1 cellular context compared by ENCODE assay signal in genomic region chr2:218710687-218711549, GRCh38.
TF ChIP-seq lines count a peak whose summit lies in the region.

A gene with protein sequence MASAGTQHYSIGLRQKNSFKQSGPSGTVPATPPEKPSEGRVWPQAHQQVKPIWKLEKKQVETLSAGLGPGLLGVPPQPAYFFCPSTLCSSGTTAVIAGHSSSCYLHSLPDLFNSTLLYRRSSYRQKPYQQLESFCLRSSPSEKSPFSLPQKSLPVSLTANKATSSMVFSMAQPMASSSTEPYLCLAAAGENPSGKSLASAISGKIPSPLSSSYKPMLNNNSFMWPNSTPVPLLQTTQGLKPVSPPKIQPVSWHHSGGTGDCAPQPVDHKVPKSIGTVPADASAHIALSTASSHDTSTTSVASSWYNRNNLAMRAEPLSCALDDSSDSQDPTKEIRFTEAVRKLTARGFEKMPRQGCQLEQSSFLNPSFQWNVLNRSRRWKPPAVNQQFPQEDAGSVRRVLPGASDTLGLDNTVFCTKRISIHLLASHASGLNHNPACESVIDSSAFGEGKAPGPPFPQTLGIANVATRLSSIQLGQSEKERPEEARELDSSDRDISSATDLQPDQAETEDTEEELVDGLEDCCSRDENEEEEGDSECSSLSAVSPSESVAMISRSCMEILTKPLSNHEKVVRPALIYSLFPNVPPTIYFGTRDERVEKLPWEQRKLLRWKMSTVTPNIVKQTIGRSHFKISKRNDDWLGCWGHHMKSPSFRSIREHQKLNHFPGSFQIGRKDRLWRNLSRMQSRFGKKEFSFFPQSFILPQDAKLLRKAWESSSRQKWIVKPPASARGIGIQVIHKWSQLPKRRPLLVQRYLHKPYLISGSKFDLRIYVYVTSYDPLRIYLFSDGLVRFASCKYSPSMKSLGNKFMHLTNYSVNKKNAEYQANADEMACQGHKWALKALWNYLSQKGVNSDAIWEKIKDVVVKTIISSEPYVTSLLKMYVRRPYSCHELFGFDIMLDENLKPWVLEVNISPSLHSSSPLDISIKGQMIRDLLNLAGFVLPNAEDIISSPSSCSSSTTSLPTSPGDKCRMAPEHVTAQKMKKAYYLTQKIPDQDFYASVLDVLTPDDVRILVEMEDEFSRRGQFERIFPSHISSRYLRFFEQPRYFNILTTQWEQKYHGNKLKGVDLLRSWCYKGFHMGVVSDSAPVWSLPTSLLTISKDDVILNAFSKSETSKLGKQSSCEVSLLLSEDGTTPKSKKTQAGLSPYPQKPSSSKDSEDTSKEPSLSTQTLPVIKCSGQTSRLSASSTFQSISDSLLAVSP (plus strand): TSS chr2:218710835. CDS start chr2:218737677, 26,842 bp downstream.

TF ChIP-seq in HepG2, 621 proteins besides CTCF, POLR2A, EP300 and RAD21 (continued from another document and continues in another):
- TF ChIP-seq JUN (CRISPR knock-in tag; IDR thresholded peaks at IDR 0.05) (peak; percentile 72; the same call in 1 of the 2 replicates), ISX (CRISPR knock-in tag; conservative IDR thresholded peaks at IDR 0.05) (no peak), ZNF570 (CRISPR knock-in tag; IDR thresholded peaks at IDR 0.05; ENCODE audit: borderline replicate concordance) (peak; percentile 77; the same call in 1 of the 2 replicates), ZNF446 (CRISPR knock-in tag; IDR thresholded peaks at IDR 0.05) (peak; percentile 76; the same call in 1 of the 2 replicates), ZBTB42 (CRISPR knock-in tag; IDR thresholded peaks at IDR 0.05) (peak; percentile 3; the same call in 1 of the 2 replicates), GFI1 (CRISPR knock-in tag; IDR thresholded peaks at IDR 0.05; ENCODE audit: borderline replicate concordance) (peak; percentile 83; the same call in 1 of the 2 replicates), GZF1 (CRISPR knock-in tag; IDR thresholded peaks at IDR 0.05) (peak; percentile 86), ZNF547 (CRISPR knock-in tag; IDR thresholded peaks at IDR 0.05) (peak; percentile 93), CCAR2 (optimal IDR thresholded peaks at IDR 0.05; ENCODE audit: low read depth, low read length) (no peak), ZNF143 (CRISPR knock-in tag; IDR thresholded peaks at IDR 0.05) (peak; percentile 95), ZBTB20 (CRISPR knock-in tag; IDR thresholded peaks at IDR 0.05; ENCODE audit: borderline replicate concordance, low read depth) (0 out of 2 replicates have a peak, but pooled peaks have one; percentile 56), ZBTB7A (CRISPR knock-in tag; IDR thresholded peaks at IDR 0.05) (0 out of 2 replicates have a peak, but pooled peaks have one; percentile 48), RFXANK (CRISPR knock-in tag; IDR thresholded peaks at IDR 0.05) (peak; percentile 63; the same call in 1 of the 2 replicates), ZNF609 (CRISPR knock-in tag; IDR thresholded peaks at IDR 0.05; ENCODE audit: borderline replicate concordance) (peak; percentile 83), POLR2AphosphoS2 (IDR thresholded peaks at IDR 0.05; ENCODE audit: low read depth, low read length) (no peak), ZNF501 (CRISPR knock-in tag; IDR thresholded peaks at IDR 0.05) (peak; percentile 99), ATF7 (IDR thresholded peaks at IDR 0.05) (no peak), ATF7 (CRISPR knock-in tag; IDR thresholded peaks at IDR 0.05) (0 out of 2 replicates have a peak, but pooled peaks have one; percentile 29), SP1 (IDR thresholded peaks at IDR 0.05) (no peak), SP1 (CRISPR knock-in tag; IDR thresholded peaks at IDR 0.05) (peak; percentile 90)
- TF ChIP-seq, protein P1, sequence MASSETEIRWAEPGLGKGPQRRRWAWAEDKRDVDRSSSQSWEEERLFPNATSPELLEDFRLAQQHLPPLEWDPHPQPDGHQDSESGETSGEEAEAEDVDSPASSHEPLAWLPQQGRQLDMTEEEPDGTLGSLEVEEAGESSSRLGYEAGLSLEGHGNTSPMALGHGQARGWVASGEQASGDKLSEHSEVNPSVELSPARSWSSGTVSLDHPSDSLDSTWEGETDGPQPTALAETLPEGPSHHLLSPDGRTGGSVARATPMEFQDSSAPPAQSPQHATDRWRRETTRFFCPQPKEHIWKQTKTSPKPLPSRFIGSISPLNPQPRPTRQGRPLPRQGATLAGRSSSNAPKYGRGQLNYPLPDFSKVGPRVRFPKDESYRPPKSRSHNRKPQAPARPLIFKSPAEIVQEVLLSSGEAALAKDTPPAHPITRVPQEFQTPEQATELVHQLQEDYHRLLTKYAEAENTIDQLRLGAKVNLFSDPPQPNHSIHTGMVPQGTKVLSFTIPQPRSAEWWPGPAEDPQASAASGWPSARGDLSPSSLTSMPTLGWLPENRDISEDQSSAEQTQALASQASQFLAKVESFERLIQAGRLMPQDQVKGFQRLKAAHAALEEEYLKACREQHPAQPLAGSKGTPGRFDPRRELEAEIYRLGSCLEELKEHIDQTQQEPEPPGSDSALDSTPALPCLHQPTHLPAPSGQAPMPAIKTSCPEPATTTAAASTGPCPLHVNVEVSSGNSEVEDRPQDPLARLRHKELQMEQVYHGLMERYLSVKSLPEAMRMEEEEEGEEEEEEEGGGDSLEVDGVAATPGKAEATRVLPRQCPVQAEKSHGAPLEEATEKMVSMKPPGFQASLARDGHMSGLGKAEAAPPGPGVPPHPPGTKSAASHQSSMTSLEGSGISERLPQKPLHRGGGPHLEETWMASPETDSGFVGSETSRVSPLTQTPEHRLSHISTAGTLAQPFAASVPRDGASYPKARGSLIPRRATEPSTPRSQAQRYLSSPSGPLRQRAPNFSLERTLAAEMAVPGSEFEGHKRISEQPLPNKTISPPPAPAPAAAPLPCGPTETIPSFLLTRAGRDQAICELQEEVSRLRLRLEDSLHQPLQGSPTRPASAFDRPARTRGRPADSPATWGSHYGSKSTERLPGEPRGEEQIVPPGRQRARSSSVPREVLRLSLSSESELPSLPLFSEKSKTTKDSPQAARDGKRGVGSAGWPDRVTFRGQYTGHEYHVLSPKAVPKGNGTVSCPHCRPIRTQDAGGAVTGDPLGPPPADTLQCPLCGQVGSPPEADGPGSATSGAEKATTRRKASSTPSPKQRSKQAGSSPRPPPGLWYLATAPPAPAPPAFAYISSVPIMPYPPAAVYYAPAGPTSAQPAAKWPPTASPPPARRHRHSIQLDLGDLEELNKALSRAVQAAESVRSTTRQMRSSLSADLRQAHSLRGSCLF (CRISPR knock-in tag; IDR thresholded peaks at IDR 0.05; ENCODE audit: borderline replicate concordance): no peak
- TF ChIP-seq, protein P2, sequence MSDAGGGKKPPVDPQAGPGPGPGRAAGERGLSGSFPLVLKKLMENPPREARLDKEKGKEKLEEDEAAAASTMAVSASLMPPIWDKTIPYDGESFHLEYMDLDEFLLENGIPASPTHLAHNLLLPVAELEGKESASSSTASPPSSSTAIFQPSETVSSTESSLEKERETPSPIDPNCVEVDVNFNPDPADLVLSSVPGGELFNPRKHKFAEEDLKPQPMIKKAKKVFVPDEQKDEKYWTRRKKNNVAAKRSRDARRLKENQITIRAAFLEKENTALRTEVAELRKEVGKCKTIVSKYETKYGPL (CRISPR knock-in tag; IDR thresholded peaks at IDR 0.05): 0 out of 2 replicates have a peak, but pooled peaks have one; percentile 13
- TF ChIP-seq, protein P3, sequence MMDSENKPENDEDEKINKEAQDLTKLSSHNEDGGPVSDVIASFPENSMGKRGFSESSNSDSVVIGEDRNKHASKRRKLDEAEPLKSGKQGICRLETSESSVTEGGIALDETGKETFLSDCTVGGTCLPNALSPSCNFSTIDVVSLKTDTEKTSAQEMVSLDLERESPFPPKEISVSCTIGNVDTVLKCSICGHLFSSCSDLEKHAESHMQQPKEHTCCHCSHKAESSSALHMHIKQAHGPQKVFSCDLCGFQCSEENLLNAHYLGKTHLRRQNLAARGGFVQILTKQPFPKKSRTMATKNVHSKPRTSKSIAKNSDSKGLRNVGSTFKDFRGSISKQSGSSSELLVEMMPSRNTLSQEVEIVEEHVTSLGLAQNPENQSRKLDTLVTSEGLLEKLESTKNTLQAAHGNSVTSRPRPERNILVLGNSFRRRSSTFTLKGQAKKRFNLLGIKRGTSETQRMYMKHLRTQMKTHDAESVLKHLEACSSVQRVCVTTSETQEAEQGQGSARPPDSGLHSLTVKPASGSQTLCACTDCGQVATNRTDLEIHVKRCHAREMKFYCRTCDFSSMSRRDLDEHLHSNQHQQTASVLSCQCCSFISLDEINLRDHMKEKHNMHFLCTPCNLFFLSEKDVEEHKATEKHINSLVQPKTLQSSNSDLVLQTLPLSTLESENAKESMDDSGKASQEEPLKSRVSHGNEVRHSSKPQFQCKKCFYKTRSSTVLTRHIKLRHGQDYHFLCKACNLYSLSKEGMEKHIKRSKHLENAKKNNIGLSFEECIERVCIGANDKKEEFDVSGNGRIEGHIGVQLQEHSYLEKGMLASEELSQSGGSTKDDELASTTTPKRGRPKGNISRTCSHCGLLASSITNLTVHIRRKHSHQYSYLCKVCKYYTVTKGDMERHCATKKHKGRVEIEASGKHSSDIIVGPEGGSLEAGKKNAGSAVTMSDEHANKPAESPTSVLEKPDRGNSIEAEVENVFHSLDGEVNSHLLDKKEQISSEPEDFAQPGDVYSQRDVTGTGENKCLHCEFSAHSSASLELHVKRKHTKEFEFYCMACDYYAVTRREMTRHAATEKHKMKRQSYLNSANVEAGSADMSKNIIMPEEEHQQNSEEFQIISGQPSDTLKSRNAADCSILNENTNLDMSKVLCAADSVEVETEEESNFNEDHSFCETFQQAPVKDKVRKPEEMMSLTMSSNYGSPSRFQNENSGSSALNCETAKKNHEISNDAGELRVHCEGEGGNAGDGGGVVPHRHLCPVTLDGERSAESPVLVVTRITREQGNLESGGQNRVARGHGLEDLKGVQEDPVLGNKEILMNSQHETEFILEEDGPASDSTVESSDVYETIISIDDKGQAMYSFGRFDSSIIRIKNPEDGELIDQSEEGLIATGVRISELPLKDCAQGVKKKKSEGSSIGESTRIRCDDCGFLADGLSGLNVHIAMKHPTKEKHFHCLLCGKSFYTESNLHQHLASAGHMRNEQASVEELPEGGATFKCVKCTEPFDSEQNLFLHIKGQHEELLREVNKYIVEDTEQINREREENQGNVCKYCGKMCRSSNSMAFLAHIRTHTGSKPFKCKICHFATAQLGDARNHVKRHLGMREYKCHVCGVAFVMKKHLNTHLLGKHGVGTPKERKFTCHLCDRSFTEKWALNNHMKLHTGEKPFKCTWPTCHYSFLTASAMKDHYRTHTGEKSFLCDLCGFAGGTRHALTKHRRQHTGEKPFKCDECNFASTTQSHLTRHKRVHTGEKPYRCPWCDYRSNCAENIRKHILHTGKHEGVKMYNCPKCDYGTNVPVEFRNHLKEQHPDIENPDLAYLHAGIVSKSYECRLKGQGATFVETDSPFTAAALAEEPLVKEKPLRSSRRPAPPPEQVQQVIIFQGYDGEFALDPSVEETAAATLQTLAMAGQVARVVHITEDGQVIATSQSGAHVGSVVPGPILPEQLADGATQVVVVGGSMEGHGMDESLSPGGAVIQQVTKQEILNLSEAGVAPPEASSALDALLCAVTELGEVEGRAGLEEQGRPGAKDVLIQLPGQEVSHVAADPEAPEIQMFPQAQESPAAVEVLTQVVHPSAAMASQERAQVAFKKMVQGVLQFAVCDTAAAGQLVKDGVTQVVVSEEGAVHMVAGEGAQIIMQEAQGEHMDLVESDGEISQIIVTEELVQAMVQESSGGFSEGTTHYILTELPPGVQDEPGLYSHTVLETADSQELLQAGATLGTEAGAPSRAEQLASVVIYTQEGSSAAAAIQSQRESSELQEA (CRISPR knock-in tag; IDR thresholded peaks at IDR 0.05; ENCODE audit: not compliant biosample characterization): peak; percentile 99
- TF ChIP-seq, protein P4, sequence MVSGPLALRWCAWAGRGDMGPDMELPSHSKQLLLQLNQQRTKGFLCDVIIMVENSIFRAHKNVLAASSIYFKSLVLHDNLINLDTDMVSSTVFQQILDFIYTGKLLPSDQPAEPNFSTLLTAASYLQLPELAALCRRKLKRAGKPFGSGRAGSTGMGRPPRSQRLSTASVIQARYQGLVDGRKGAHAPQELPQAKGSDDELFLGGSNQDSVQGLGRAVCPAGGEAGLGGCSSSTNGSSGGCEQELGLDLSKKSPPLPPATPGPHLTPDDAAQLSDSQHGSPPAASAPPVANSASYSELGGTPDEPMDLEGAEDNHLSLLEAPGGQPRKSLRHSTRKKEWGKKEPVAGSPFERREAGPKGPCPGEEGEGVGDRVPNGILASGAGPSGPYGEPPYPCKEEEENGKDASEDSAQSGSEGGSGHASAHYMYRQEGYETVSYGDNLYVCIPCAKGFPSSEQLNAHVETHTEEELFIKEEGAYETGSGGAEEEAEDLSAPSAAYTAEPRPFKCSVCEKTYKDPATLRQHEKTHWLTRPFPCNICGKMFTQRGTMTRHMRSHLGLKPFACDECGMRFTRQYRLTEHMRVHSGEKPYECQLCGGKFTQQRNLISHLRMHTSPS (CRISPR knock-in tag; IDR thresholded peaks at IDR 0.05; ENCODE audit: low read depth): 0 out of 2 replicates have a peak, but pooled peaks have one; percentile 73
- TF ChIP-seq, protein P5, sequence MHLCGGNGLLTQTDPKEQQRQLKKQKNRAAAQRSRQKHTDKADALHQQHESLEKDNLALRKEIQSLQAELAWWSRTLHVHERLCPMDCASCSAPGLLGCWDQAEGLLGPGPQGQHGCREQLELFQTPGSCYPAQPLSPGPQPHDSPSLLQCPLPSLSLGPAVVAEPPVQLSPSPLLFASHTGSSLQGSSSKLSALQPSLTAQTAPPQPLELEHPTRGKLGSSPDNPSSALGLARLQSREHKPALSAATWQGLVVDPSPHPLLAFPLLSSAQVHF (CRISPR knock-in tag; IDR thresholded peaks at IDR 0.05): peak; percentile 54; the same call in 1 of the 2 replicates
